Comparison of ENCODE assay signal across 1 cellular context in the genomic region with DNA sequence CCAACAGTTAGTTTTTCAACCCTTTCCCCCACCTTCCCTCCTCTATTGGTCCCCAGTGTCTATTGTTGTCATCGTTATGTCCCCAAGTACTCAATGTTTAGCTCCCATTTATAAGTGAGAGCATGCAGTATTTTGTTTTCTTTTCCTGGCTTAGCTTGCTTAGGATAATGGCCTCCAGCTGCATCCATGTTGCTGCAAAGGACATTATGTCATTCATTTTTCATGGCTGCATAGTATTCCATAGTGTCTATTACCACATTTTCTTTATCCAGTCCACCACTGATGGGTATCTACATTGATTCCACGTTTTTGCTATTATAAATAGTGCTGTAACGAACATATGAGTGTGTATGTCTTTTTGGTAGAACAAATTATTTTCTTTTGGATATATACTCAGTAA.
TF ChIP-seq lines count a peak whose summit lies in the region.

No MANE protein-coding gene starts in this region.

TF ChIP-seq in K562, 482 proteins besides CTCF, POLR2A, EP300 and RAD21 (continued from another document):
- TF ChIP-seq XRCC3 (IDR thresholded peaks at IDR 0.05), result peak; percentile 31; the same call in 1 of the 2 replicates
- TF ChIP-seq TCF7 (IDR thresholded peaks at IDR 0.05; ENCODE audit: borderline replicate concordance), result no peak
- TF ChIP-seq TCF7L2 (IDR thresholded peaks at IDR 0.05; ENCODE audit: low read depth, low read length), result no peak
- TF ChIP-seq NCOR1 (IDR thresholded peaks at IDR 0.05), result peak; percentile 16; the same call in 1 of the 2 replicates
- TF ChIP-seq BMI1 (IDR thresholded peaks at IDR 0.05; ENCODE audit: low read length), result no peak
- TF ChIP-seq TRIM28 (IDR thresholded peaks at IDR 0.05), result 0 out of 2 replicates have a peak, but pooled peaks have one; percentile 48
- no peak for TF ChIP-seq ZNF780A (CRISPR knock-in tag; IDR thresholded peaks at IDR 0.05)
- no peak for TF ChIP-seq ELK3 (CRISPR knock-in tag; IDR thresholded peaks at IDR 0.05)
- TF ChIP-seq ZNF133 (CRISPR knock-in tag; IDR thresholded peaks at IDR 0.05), result no peak
- TF ChIP-seq FOXM1 (IDR thresholded peaks at IDR 0.05; ENCODE audit: low read depth), result peak; percentile 23; the same call in 1 of the 2 replicates
- no peak for TF ChIP-seq FOXM1 (CRISPR knock-in tag; IDR thresholded peaks at IDR 0.05; ENCODE audit: low read depth)
- TF ChIP-seq TRIM24 (IDR thresholded peaks at IDR 0.05), result 0 out of 4 replicates have a peak, but pooled peaks have one; percentile 13 to 36
- no peak for TF ChIP-seq HMG20A (CRISPR knock-in tag; conservative IDR thresholded peaks at IDR 0.05)
- TF ChIP-seq, protein P1, sequence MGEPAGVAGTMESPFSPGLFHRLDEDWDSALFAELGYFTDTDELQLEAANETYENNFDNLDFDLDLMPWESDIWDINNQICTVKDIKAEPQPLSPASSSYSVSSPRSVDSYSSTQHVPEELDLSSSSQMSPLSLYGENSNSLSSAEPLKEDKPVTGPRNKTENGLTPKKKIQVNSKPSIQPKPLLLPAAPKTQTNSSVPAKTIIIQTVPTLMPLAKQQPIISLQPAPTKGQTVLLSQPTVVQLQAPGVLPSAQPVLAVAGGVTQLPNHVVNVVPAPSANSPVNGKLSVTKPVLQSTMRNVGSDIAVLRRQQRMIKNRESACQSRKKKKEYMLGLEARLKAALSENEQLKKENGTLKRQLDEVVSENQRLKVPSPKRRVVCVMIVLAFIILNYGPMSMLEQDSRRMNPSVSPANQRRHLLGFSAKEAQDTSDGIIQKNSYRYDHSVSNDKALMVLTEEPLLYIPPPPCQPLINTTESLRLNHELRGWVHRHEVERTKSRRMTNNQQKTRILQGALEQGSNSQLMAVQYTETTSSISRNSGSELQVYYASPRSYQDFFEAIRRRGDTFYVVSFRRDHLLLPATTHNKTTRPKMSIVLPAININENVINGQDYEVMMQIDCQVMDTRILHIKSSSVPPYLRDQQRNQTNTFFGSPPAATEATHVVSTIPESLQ (CRISPR knock-in tag; IDR thresholded peaks at IDR 0.05), result no peak
- no peak for TF ChIP-seq FOXK1 (CRISPR knock-in tag; IDR thresholded peaks at IDR 0.05; ENCODE audit: borderline replicate concordance)
- no peak for TF ChIP-seq ZNF76 (CRISPR knock-in tag; IDR thresholded peaks at IDR 0.05; ENCODE audit: borderline replicate concordance)
- no peak for TF ChIP-seq GMEB1 (CRISPR knock-in tag; IDR thresholded peaks at IDR 0.05)
- peak; percentile 97 for TF ChIP-seq RBM25 (IDR thresholded peaks at IDR 0.05; ENCODE audit: low read depth, low read length, severe bottlenecking)
- no peak for TF ChIP-seq PHB2 (IDR thresholded peaks at IDR 0.05; ENCODE audit: low read depth)
- no peak for TF ChIP-seq ZFP36 (IDR thresholded peaks at IDR 0.05; ENCODE audit: low read depth, low read length, partially characterized antibody)
- TF ChIP-seq DNMT1 (IDR thresholded peaks at IDR 0.05), result no peak
- TF ChIP-seq THRAP3 (IDR thresholded peaks at IDR 0.05; ENCODE audit: borderline replicate concordance), result 0 out of 2 replicates have a peak, but pooled peaks have one; percentile 67
- TF ChIP-seq DPF2 (IDR thresholded peaks at IDR 0.05), result 0 out of 2 replicates have a peak, but pooled peaks have one; percentile 22
- no peak for TF ChIP-seq ZNF217 (CRISPR knock-in tag; IDR thresholded peaks at IDR 0.05)
- TF ChIP-seq, protein P2, sequence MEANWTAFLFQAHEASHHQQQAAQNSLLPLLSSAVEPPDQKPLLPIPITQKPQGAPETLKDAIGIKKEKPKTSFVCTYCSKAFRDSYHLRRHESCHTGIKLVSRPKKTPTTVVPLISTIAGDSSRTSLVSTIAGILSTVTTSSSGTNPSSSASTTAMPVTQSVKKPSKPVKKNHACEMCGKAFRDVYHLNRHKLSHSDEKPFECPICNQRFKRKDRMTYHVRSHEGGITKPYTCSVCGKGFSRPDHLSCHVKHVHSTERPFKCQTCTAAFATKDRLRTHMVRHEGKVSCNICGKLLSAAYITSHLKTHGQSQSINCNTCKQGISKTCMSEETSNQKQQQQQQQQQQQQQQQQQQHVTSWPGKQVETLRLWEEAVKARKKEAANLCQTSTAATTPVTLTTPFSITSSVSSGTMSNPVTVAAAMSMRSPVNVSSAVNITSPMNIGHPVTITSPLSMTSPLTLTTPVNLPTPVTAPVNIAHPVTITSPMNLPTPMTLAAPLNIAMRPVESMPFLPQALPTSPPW (CRISPR knock-in tag; IDR thresholded peaks at IDR 0.05), result no peak
- TF ChIP-seq PPARD (CRISPR knock-in tag; IDR thresholded peaks at IDR 0.05), result no peak
- no peak for TF ChIP-seq TBL1XR1 (IDR thresholded peaks at IDR 0.05; ENCODE audit: low read length in 2 of 2)
- peak; percentile 86 for TF ChIP-seq ADNP (tag; IDR thresholded peaks at IDR 0.05)
- no peak for TF ChIP-seq NEUROD1 (IDR thresholded peaks at IDR 0.05; ENCODE audit: borderline replicate concordance, low read depth, low read length, partially characterized antibody)
- no peak for TF ChIP-seq ZFP1 (CRISPR knock-in tag; IDR thresholded peaks at IDR 0.05)
- no peak for TF ChIP-seq RBM17 (IDR thresholded peaks at IDR 0.05; ENCODE audit: borderline replicate concordance, low read depth, low read length)
- 0 out of 2 replicates have a peak, but pooled peaks have one; percentile 44 for TF ChIP-seq BRD4 (IDR thresholded peaks at IDR 0.05)
- TF ChIP-seq, protein P3, sequence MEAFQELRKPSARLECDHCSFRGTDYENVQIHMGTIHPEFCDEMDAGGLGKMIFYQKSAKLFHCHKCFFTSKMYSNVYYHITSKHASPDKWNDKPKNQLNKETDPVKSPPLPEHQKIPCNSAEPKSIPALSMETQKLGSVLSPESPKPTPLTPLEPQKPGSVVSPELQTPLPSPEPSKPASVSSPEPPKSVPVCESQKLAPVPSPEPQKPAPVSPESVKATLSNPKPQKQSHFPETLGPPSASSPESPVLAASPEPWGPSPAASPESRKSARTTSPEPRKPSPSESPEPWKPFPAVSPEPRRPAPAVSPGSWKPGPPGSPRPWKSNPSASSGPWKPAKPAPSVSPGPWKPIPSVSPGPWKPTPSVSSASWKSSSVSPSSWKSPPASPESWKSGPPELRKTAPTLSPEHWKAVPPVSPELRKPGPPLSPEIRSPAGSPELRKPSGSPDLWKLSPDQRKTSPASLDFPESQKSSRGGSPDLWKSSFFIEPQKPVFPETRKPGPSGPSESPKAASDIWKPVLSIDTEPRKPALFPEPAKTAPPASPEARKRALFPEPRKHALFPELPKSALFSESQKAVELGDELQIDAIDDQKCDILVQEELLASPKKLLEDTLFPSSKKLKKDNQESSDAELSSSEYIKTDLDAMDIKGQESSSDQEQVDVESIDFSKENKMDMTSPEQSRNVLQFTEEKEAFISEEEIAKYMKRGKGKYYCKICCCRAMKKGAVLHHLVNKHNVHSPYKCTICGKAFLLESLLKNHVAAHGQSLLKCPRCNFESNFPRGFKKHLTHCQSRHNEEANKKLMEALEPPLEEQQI (IDR thresholded peaks at IDR 0.05), result peak; percentile 97
- TF ChIP-seq ZNF253 (CRISPR knock-in tag; conservative IDR thresholded peaks at IDR 0.05), result no peak
- no peak for TF ChIP-seq NR2C2 (CRISPR knock-in tag; IDR thresholded peaks at IDR 0.05)
- no peak for TF ChIP-seq NR2C2 (tag; IDR thresholded peaks at IDR 0.05)
- 0 out of 2 replicates have a peak, but pooled peaks have one; percentile 58 for TF ChIP-seq NBN (IDR thresholded peaks at IDR 0.05; ENCODE audit: low read depth)
